Comparison of ENCODE assay signal across 14 cellular contexts in the genomic region with DNA sequence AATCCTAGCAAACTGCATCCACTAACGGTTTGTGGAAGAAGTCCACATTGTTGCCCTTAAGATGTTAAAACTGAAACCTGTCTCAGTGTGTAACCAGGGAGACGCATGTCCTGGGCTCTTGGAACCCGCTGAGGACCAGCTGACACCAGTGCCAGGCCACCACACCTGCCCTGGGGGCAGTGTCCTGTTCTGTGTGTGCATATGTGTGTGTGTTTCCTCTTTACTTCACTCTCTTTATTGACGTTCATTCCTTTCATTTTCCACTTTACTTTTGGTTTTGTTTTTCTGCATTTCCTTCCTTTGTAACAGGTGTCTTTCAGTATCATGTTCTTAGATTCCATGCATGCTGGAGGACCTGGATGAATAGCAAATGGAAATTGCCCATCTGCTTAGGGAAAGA.
A peak's percentile ranks its signal among the peaks of the same experiment; 100 is the strongest.
DNase-seq lines count a peak whose midpoint lies in the region; ATAC-seq and TF ChIP-seq lines count a peak whose summit lies in the region.
"Had no signal": no experiment of that assay in that cellular context is flagged by ENCODE, and none has a peak within 500 bp of the region (broad histone marks: within the 10 kb centered on the region; RNA-seq: fewer than 3 reads in every experiment).

No MANE protein-coding gene starts in this region.

- no peak overlapping the region for H3K18ac ChIP-seq in IMR-90 (ENCODE audit: low read depth, low read length)

- H3K4me3 Mint-ChIP-seq in activated CD4-positive, alpha-beta T cell treated with anti-CD3 and anti-CD28 coated beads, Interleukin-2, amount 10 ng/mL, durations not matched to agents 7 days and 5 days: no peak overlapping the region

- no peak overlapping the region for H3K4me2 ChIP-seq in DND-41 (ENCODE audit: insufficient read depth, low read length)
- no peak overlapping the region for H3K4me2 ChIP-seq in IMR-90 (ENCODE audit: low read depth, low read length)

- H3K4me1 Mint-ChIP-seq in activated CD4-positive, alpha-beta T cell treated with anti-CD3 and anti-CD28 coated beads, Interleukin-2, amount 10 ng/mL, durations not matched to agents 7 days and 5 days: peaks cover 6% of the 10 kb centered on the region

- no peaks in the 10 kb centered on the region for H3K4me1 ChIP-seq in DND-41 (ENCODE audit: insufficient read depth, low read length)
- no peaks in the 10 kb centered on the region for H3K4me1 ChIP-seq in IMR-90 (ENCODE audit: control insufficient read depth, insufficient read depth, low read length)
- no peaks in the 10 kb centered on the region for H3K4me1 ChIP-seq in mucosa of descending colon (ENCODE audit: low read depth)

- no peak overlapping the region for H2AK9ac ChIP-seq in IMR-90 (replicated peaks; ENCODE audit: low read depth, low read length, poor library complexity)

- intact Hi-C loops in IMR-90 (cut with micrococcal nuclease): no loop called here
- intact Hi-C loops in mucosa of descending colon (cut with DNase I, micrococcal nuclease): no loop called here

- no peak overlapping the region for H4K91ac ChIP-seq in IMR-90 (ENCODE audit: insufficient read depth, low read depth, low read length)

- H3K36me3 ChIP-seq in DND-41 (ENCODE audit: insufficient read depth, low read length) (no peaks in the 10 kb centered on the region), IMR-90 (ENCODE audit: control insufficient read depth, insufficient read depth, low read length) (no peaks in the 10 kb centered on the region), mucosa of descending colon (ENCODE audit: low read depth) (no peaks in the 10 kb centered on the region)

- H3K36me3 Mint-ChIP-seq in activated CD4-positive, alpha-beta T cell treated with anti-CD3 and anti-CD28 coated beads, Interleukin-2, amount 10 ng/mL, durations not matched to agents 7 days and 5 days (ENCODE audit: low read depth): no peaks in the 10 kb centered on the region

- no peak overlapping the region for H2BK120ac ChIP-seq in IMR-90 (ENCODE audit: low read depth, low read length)

- H2BK5ac ChIP-seq in IMR-90 (ENCODE audit: low read depth, low read length, poor library complexity, severe bottlenecking): no peak overlapping the region

- CTCF ChIA-PET in activated CD4-positive, alpha-beta T cell treated with anti-CD3 and anti-CD28 coated beads, Interleukin-2, amount 10 ng/mL, durations not matched to agents 7 days and 5 days (lab: Charles Lee): no interaction called here
- CTCF ChIA-PET in IMR-90 (lab: Yijun Ruan, JAX): no interaction called here

- peak overlapping the region; percentile 6 for H3K27ac Mint-ChIP-seq in activated CD4-positive, alpha-beta T cell treated with anti-CD3 and anti-CD28 coated beads, Interleukin-2, amount 10 ng/mL, durations not matched to agents 7 days and 5 days

- no peak overlapping the region for H3K56ac ChIP-seq in IMR-90 (ENCODE audit: extremely low read depth, insufficient read depth, low read length)

- no CpG with 5 or more reads among the region's 4 CpGs for WGBS in IMR-90 (ENCODE audit: extremely low coverage in 2 of 2, insufficient read length in 1 of 2), 2 experiments

- H3K9me3 Mint-ChIP-seq in activated CD4-positive, alpha-beta T cell treated with anti-CD3 and anti-CD28 coated beads, Interleukin-2, amount 10 ng/mL, durations not matched to agents 7 days and 5 days: peaks cover 15% of the 10 kb centered on the region

- in situ Hi-C loops in IMR-90 (cut with MboI; ENCODE audit: low sequenced_read_pairs): no loop called here

- no peak overlapping the region for H4K8ac ChIP-seq in IMR-90 (ENCODE audit: low read depth in 2 of 2, low read length in 2 of 2)

- H3K9ac ChIP-seq in DND-41 (ENCODE audit: low read depth, low read length) (no peak overlapping the region), IMR-90 (ENCODE audit: low read depth, low read length) (no peak overlapping the region)

- no peak overlapping the region for H3K14ac ChIP-seq in IMR-90 (replicated peaks; ENCODE audit: low read depth, low read length)

- no peak overlapping the region for H4K5ac ChIP-seq in IMR-90 (ENCODE audit: low read depth, low read length)

- no peak for DNase-seq in activated CD4-positive, alpha-beta T cell treated with anti-CD3 and anti-CD28 coated beads, Interleukin-2, amount 10 ng/mL, durations not matched to agents 7 days and 5 days
- DNase-seq in activated CD4-positive, alpha-beta T cell treated with anti-CD3 and anti-CD28 coated beads for 4 hours: no peak
- DNase-seq in DND-41: peak; percentile 5
- DNase-seq in IMR-90: no peak
- no peak for DNase-seq in mucosa of descending colon
- no peak for DNase-seq in pons (ENCODE audit: low spot score)
- DNase-seq: C1 segment of cervical spinal cord, GOT3, NCI-H1105, NCI-H2107, NCI-H345, NCI-H524 treated with DMSO at 0.1 percent for 48 hours had no signal

- H3K27me3 Mint-ChIP-seq in activated CD4-positive, alpha-beta T cell treated with anti-CD3 and anti-CD28 coated beads, Interleukin-2, amount 10 ng/mL, durations not matched to agents 7 days and 5 days: peaks cover 2% of the 10 kb centered on the region

- H3K79me2 ChIP-seq in DND-41 (ENCODE audit: insufficient read depth, low read length): no peaks in the 10 kb centered on the region

- no TSS peak for BruUV-seq in IMR-90 (replicated peaks; lab: Mats Ljungman, UMichigan)

- no peak for TF ChIP-seq POLR2A in IMR-90 (IDR thresholded peaks at IDR 0.05; ENCODE audit: low read depth, low read length)

- H3K27ac ChIP-seq in DND-41 (ENCODE audit: low read length) (no peak overlapping the region), IMR-90 (ENCODE audit: insufficient read depth, low read length) (no peak overlapping the region)

- H3K79me1 ChIP-seq in IMR-90 (ENCODE audit: low read depth in 1 of 2, low read length in 2 of 2): no peaks in the 10 kb centered on the region

- TF ChIP-seq CTCF in DND-41 (IDR thresholded peaks at IDR 0.05; ENCODE audit: borderline replicate concordance, extremely low read depth, low read length, poor library complexity, severe bottlenecking) (no peak), IMR-90 (conservative IDR thresholded peaks at IDR 0.05; ENCODE audit: low read depth, low read length) (no peak), mucosa of descending colon (IDR thresholded peaks at IDR 0.05) (no peak)

- ATAC-seq in DND-41 (ENCODE audit: insufficient read depth, low read depth) (peak; percentile 40; the same call in 1 of the 3 replicates), IMR-90 (ENCODE audit: low read depth) (no peak), mucosa of descending colon (peak; percentile 59), GM18867 (IDR thresholded peaks at IDR 0.05; ENCODE audit: unreplicated experiment) (no peak)
- ATAC-seq: HCT116 had no signal

- no peaks in the 10 kb centered on the region for H4K20me1 ChIP-seq in DND-41 (ENCODE audit: insufficient read depth, low read length)
- H4K20me1 ChIP-seq in IMR-90 (ENCODE audit: insufficient read depth, low read length): no peaks in the 10 kb centered on the region

- no peak overlapping the region for H3K4me3 ChIP-seq in DND-41 (ENCODE audit: low read depth in 1 of 2, low read length in 2 of 2)
- H3K4me3 ChIP-seq in IMR-90 (ENCODE audit: insufficient read depth, low read depth, low read length): no peak overlapping the region
- H3K4me3 ChIP-seq in mucosa of descending colon: no peak overlapping the region

- no peaks in the 10 kb centered on the region for H3K9me1 ChIP-seq in IMR-90 (ENCODE audit: insufficient read depth, low read length)

- dilution Hi-C loops in IMR-90 (cut with HindIII; ENCODE audit: low sequenced_read_pairs, unreplicated experiment): no loop called here

- H3K27me3 ChIP-seq in DND-41 (ENCODE audit: insufficient read depth, low read length, poor library complexity) (no peaks in the 10 kb centered on the region), IMR-90 (ENCODE audit: control insufficient read depth, insufficient read depth, low read length) (no peaks in the 10 kb centered on the region)

- no peak overlapping the region for H3K23ac ChIP-seq in IMR-90 (ENCODE audit: low read depth, low read length)

- H3K4ac ChIP-seq in IMR-90 (ENCODE audit: low read depth, low read length): no peak overlapping the region

- POLR2A ChIA-PET in activated CD4-positive, alpha-beta T cell treated with anti-CD3 and anti-CD28 coated beads, Interleukin-2, amount 10 ng/mL, durations not matched to agents 7 days and 5 days (lab: Charles Lee): no interaction called here
- POLR2A ChIA-PET in IMR-90 (lab: Charles Lee; ENCODE audit: unreplicated experiment): no interaction called here

- H3K9me3 ChIP-seq in DND-41 (ENCODE audit: insufficient read depth, low read length, severe bottlenecking) (no peaks in the 10 kb centered on the region), IMR-90 (ENCODE audit: control insufficient read depth, insufficient read depth, low read length) (peaks cover 2% of the 10 kb centered on the region; the same call in 1 of the 2 replicates), mucosa of descending colon (peaks cover 17% of the 10 kb centered on the region)

- H2BK15ac ChIP-seq in IMR-90 (ENCODE audit: low read depth, low read length): no peak overlapping the region

- H2BK20ac ChIP-seq in IMR-90 (ENCODE audit: low read depth, low read length): no peak overlapping the region

- H2AK5ac ChIP-seq in IMR-90 (ENCODE audit: low read depth, low read length): no peak overlapping the region

- no peak for TF ChIP-seq RAD21 in IMR-90 (IDR thresholded peaks at IDR 0.05; ENCODE audit: low read length)

- no peak overlapping the region for H2AFZ ChIP-seq in DND-41 (ENCODE audit: low read depth, low read length)
- peak overlapping the region; percentile 26 for H2AFZ ChIP-seq in IMR-90 (replicated peaks; ENCODE audit: low read length, poor library complexity)

TF ChIP-seq in IMR-90, 13 proteins besides CTCF, POLR2A, EP300 and RAD21 (continues in another document):
- TF ChIP-seq, protein P1, sequence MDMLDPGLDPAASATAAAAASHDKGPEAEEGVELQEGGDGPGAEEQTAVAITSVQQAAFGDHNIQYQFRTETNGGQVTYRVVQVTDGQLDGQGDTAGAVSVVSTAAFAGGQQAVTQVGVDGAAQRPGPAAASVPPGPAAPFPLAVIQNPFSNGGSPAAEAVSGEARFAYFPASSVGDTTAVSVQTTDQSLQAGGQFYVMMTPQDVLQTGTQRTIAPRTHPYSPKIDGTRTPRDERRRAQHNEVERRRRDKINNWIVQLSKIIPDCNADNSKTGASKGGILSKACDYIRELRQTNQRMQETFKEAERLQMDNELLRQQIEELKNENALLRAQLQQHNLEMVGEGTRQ (IDR thresholded peaks at IDR 0.05; ENCODE audit: low read depth, low read length): no peak
- TF ChIP-seq SMC3 (IDR thresholded peaks at IDR 0.05; ENCODE audit: low read depth, low read length) (no peak), BHLHE40 (IDR thresholded peaks at IDR 0.05; ENCODE audit: low read depth, low read length) (no peak), CHD1 (IDR thresholded peaks at IDR 0.05; ENCODE audit: low read depth, low read length) (no peak), NFE2L2 (IDR thresholded peaks at IDR 0.05; ENCODE audit: low read depth, low read length) (no peak), MXI1 (IDR thresholded peaks at IDR 0.05; ENCODE audit: borderline replicate concordance, low read depth, low read length) (no peak), MAZ (IDR thresholded peaks at IDR 0.05; ENCODE audit: borderline replicate concordance, low read depth, low read length) (no peak), RCOR1 (IDR thresholded peaks at IDR 0.05; ENCODE audit: insufficient replicate concordance, low read length) (no peak), MAFK (IDR thresholded peaks at IDR 0.05; ENCODE audit: low read depth, low read length) (no peak), RFX5 (IDR thresholded peaks at IDR 0.05; ENCODE audit: low read depth, low read length) (no peak)

Comparison
In these comparisons a context has a peak if more than half of its experiments do, and no peak if none do; other contexts are left out.
1. ATAC-seq: peak in DND-41 (single experiment) and mucosa of descending colon (single experiment); none in IMR-90 (single experiment) and GM18867 (single experiment).